ENCODE assay signal across 11 cellular contexts in genomic region chr22:30044369-30044768, GRCh38. TPM values are rescaled to one million over a fixed set of nuclear protein-coding genes. Genes with fewer than 3 reads are reported as not detected.
A peak's percentile ranks its signal among the peaks of the same experiment; 100 is the strongest.
DNase-seq lines count a peak whose midpoint lies in the region; ATAC-seq lines count a peak whose summit lies in the region.
"Had no signal": no experiment of that assay in that cellular context is flagged by ENCODE, and none has a peak within 500 bp of the region (broad histone marks: within the 10 kb centered on the region; RNA-seq: fewer than 3 reads in every experiment).

No MANE protein-coding gene starts in this region.

- in situ Hi-C loops in SK-MEL-5 (cut with HindIII; ENCODE audit: low pct_unique_long_range_greater_than_20kb, low sequenced_read_pairs): no loop called here

- no peak overlapping the region for H3K4me3 Mint-ChIP-seq in stimulated activated effector memory CD8-positive, alpha-beta T cell treated with anti-CD3 and anti-CD28 coated beads, Interleukin-12 subunit alpha, Interleukin-12 subunit beta, amount 100 ng/mL, for 72 hours
- H3K4me3 Mint-ChIP-seq: CD14-positive monocyte had no signal

- ATAC-seq in stimulated activated effector memory CD8-positive, alpha-beta T cell treated with anti-CD3 and anti-CD28 coated beads, Interleukin-12 subunit alpha, Interleukin-12 subunit beta, amount 100 ng/mL, for 72 hours: peak; percentile 41

- H3K9me3 Mint-ChIP-seq in stimulated activated effector memory CD8-positive, alpha-beta T cell treated with anti-CD3 and anti-CD28 coated beads, Interleukin-12 subunit alpha, Interleukin-12 subunit beta, amount 100 ng/mL, for 72 hours: no peaks in the 10 kb centered on the region

- DNase-seq in NCI-H2196 (lab: John Stamatoyannopoulos, UW; ENCODE audit: unreplicated experiment) (peak; percentile 20), NCI-H2196 treated with DMSO at 0.1 percent for 48 hours (lab: John Stamatoyannopoulos, UW; ENCODE audit: unreplicated experiment) (no peak), SK-MEL-5 (ENCODE audit: low read depth, low spot score) (peak; percentile 54), foreskin melanocyte (peak; percentile 7), posterior vena cava (ENCODE audit: low spot score) (no peak)
- no peak for DNase-seq in stimulated activated effector memory CD8-positive, alpha-beta T cell treated with anti-CD3 and anti-CD28 coated beads, Interleukin-12 subunit alpha, Interleukin-12 subunit beta, amount 100 ng/mL, for 72 hours (ENCODE audit: low spot score in 2 of 2)
- no peak for DNase-seq in stimulated activated naive CD4-positive, alpha-beta T cell treated with Interleukin-2 at 50 U/mL for 16 hours (lab: John Stamatoyannopoulos, UW)
- no peak for DNase-seq in activated naive CD4-positive, alpha-beta T cell treated with Interleukin-2 at 50 U/mL for 16 hours
- DNase-seq: right cardiac atrium, T-helper 9 cell had no signal

- H3K36me3 Mint-ChIP-seq in stimulated activated effector memory CD8-positive, alpha-beta T cell treated with anti-CD3 and anti-CD28 coated beads, Interleukin-12 subunit alpha, Interleukin-12 subunit beta, amount 100 ng/mL, for 72 hours: no peaks in the 10 kb centered on the region
- H3K36me3 Mint-ChIP-seq: CD14-positive monocyte had no signal

- intact Hi-C loops in posterior vena cava (cut with DNase I): loop anchor here (5.0 to 10.0 kb wide), 2 partner anchors 60 to 472 kb away; no protein-coding TSS in a partner anchor

- no peak overlapping the region for H3K27ac Mint-ChIP-seq in stimulated activated effector memory CD8-positive, alpha-beta T cell treated with anti-CD3 and anti-CD28 coated beads, Interleukin-12 subunit alpha, Interleukin-12 subunit beta, amount 100 ng/mL, for 72 hours
- H3K27ac Mint-ChIP-seq: CD14-positive monocyte had no signal

- no peaks in the 10 kb centered on the region for H3K4me1 Mint-ChIP-seq in stimulated activated effector memory CD8-positive, alpha-beta T cell treated with anti-CD3 and anti-CD28 coated beads, Interleukin-12 subunit alpha, Interleukin-12 subunit beta, amount 100 ng/mL, for 72 hours

RNA-seq across cellular contexts. Expression of gene HORMAD2, which starts 35.9 kb away (rescaled TPM):
- total RNA-seq in SK-MEL-5 (2014; rRNA removed; shearing (Covaris generic)): not detected in 2 replicates
- polyA plus RNA-seq in SK-MEL-5 (2015; cell fraction: cytosol; rRNA removed): not detected in 2 replicates
- polyA plus RNA-seq in SK-MEL-5 (2015; cell fraction: nucleus; rRNA removed): 0.14 TPM in 1 of 2 replicates, not detected in the other
- not detected for total RNA-seq in posterior vena cava
- total RNA-seq: right cardiac atrium had no signal
- polyA plus RNA-seq: CD14-positive monocyte, right cardiac atrium had no signal

Comparison
In these comparisons a context has a peak if more than half of its experiments do, and no peak if none do; other contexts are left out.
1. DNase-seq: peak in NCI-H2196 (single experiment), SK-MEL-5 (single experiment) and foreskin melanocyte (single experiment); none in NCI-H2196 treated with DMSO at 0.1 percent for 48 hours (single experiment), stimulated activated effector memory CD8-positive, alpha-beta T cell treated with anti-CD3 and anti-CD28 coated beads, Interleukin-12 subunit alpha, Interleukin-12 subunit beta, amount 100 ng/mL, for 72 hours (0 of 2), stimulated activated naive CD4-positive, alpha-beta T cell treated with Interleukin-2 at 50 U/mL for 16 hours (single experiment), posterior vena cava (single experiment) and activated naive CD4-positive, alpha-beta T cell treated with Interleukin-2 at 50 U/mL for 16 hours (single experiment).